22 cellular contexts compared by ENCODE assay signal in genomic region chr16:62891-63290, GRCh38. TPM values are rescaled to one million over a fixed set of nuclear protein-coding genes. Genes with fewer than 3 reads are reported as not detected.
"Had no signal": no experiment of that assay in that cellular context is flagged by ENCODE, and none has a peak within 500 bp of the region (broad histone marks: within the 10 kb centered on the region; RNA-seq: fewer than 3 reads in every experiment).

No MANE protein-coding gene starts in this region.

- H2AFZ ChIP-seq: parathyroid adenoma had no signal

- H3K27ac ChIP-seq: left lung, lower lobe of right lung, parathyroid adenoma, sigmoid colon, tibial nerve, vagina had no signal

- DNase-seq: hippocampal formation; kidney glomerular epithelial cell; left colon; lower lobe of right lung; mammary epithelial cell; mesenchymal stem cell; naive thymus-derived CD8-positive, alpha-beta T cell; nucleus accumbens; small intestine; stimulated activated CD4-positive, alpha-beta T cell treated with anti-CD3 and anti-CD28 coated beads, Interleukin-1b, Interleukin-23, amount 100 ng/mL, for 48 hours; stimulated activated CD4-positive, alpha-beta T cell treated with anti-CD3 and anti-CD28 coated beads, Interleukin-2, amount 100 ng/mL, for 48 hours; stimulated activated CD4-positive, alpha-beta T cell treated with anti-CD3 and anti-CD28 coated beads, Interleukin-4, amount 100 ng/mL, for 4 hours; stimulated activated CD8-positive, alpha-beta memory T cell treated with anti-CD3 and anti-CD28 coated beads, Interleukin-4, amount 100 ng/mL, for 48 hours; stimulated activated naive CD4-positive, alpha-beta T cell treated with Interleukin-2 at 50 U/mL for 16 hours; stimulated activated naive CD8-positive, alpha-beta T cell treated with anti-CD3 and anti-CD28 coated beads, Interleukin-15, amount 100 ng/mL, for 72 hours had no signal

- H3K9me3 ChIP-seq: left lung, lower lobe of right lung, psoas muscle, sigmoid colon, tibial nerve, vagina had no signal

- H3K4me3 ChIP-seq: left lung, lower lobe of right lung, psoas muscle, sigmoid colon, tibial nerve, vagina had no signal

- H3K27me3 ChIP-seq: left lung, sigmoid colon, tibial nerve, vagina had no signal

- ATAC-seq: left colon; left lung; lower lobe of right lung; naive thymus-derived CD8-positive, alpha-beta T cell; psoas muscle; stimulated activated memory B cell treated with anti-CD40 and anti-IgM and Interleukin-4, amounts not matched to agents 10 μg/mL and 1 μg/mL and 100 μg/mL, for 72 hours; stimulated activated naive CD8-positive, alpha-beta T cell treated with anti-CD3 and anti-CD28 coated beads, Interleukin-15, amount 100 ng/mL, for 72 hours had no signal

RNA-seq across cellular contexts. Expression of gene RHBDF1, which starts 9.5 kb away (rescaled TPM):
- total RNA-seq: naive thymus-derived CD8-positive, alpha-beta T cell had no signal
